15 cellular contexts compared by ENCODE assay signal in the genomic region with DNA sequence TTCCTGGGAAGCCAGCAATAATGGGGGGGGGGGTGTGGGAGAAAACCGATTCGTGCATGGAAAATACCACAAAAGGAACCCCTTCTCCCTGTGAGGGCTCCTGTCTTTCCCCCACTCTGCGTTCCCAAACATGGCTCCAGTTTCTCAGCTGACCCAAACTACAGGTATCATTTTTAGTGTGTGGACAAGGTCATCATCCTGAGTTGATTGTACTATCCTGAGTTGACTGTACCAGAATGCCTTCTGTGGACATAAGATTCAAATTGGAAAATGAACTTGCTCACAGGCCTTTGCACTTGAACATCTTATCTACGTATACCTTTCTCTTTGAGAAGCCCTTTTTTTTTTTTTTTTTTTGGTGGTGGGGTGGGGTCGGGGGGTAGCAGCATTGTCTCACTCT.
"Had no signal": no experiment of that assay in that cellular context is flagged by ENCODE, and none has a peak within 500 bp of the region (broad histone marks: within the 10 kb centered on the region; RNA-seq: fewer than 3 reads in every experiment).

No MANE protein-coding gene starts in this region.

- H3K9me3 ChIP-seq: ascending aorta, colonic mucosa, heart right ventricle, thyroid gland, upper lobe of right lung had no signal

- H3K4me1 ChIP-seq: colonic mucosa, thyroid gland, upper lobe of right lung had no signal

- H3K4me1 Mint-ChIP-seq: activated CD8-positive, alpha-beta memory T cell treated with anti-CD3 and anti-CD28 coated beads, Interleukin-2, amount 10 ng/mL, durations not matched to agents 7 days and 5 days; endodermal cell; naive thymus-derived CD4-positive, alpha-beta T cell had no signal

- ATAC-seq: activated CD8-positive, alpha-beta memory T cell treated with anti-CD3 and anti-CD28 coated beads, Interleukin-2, amount 10 ng/mL, durations not matched to agents 7 days and 5 days had no signal

- H3K27me3 ChIP-seq: ascending aorta, colonic mucosa, heart right ventricle, thyroid gland, upper lobe of right lung had no signal

- H3K27ac ChIP-seq: colonic mucosa, thyroid gland, upper lobe of right lung had no signal

- H3K4me3 Mint-ChIP-seq: activated CD8-positive, alpha-beta memory T cell treated with anti-CD3 and anti-CD28 coated beads, Interleukin-2, amount 10 ng/mL, durations not matched to agents 7 days and 5 days; central memory CD8-positive, alpha-beta T cell; endodermal cell; naive thymus-derived CD4-positive, alpha-beta T cell had no signal

- H3K4me3 ChIP-seq: ascending aorta, colonic mucosa, heart right ventricle, lung, thyroid gland, upper lobe of right lung had no signal

- H3K27ac Mint-ChIP-seq: activated CD8-positive, alpha-beta memory T cell treated with anti-CD3 and anti-CD28 coated beads, Interleukin-2, amount 10 ng/mL, durations not matched to agents 7 days and 5 days had no signal

- H3K36me3 ChIP-seq: colonic mucosa had no signal

- H3K9me3 Mint-ChIP-seq: activated naive CD4-positive, alpha-beta T cell treated with anti-CD3 and anti-CD28 coated beads, Interleukin-2, amount 50 U/mL, for 72 hours; central memory CD8-positive, alpha-beta T cell; endodermal cell; neural crest cell had no signal

- DNase-seq: activated CD4-positive, alpha-beta T cell treated with anti-CD3 and anti-CD28 coated beads for 4 hours; activated CD4-positive, CD25-positive, alpha-beta regulatory T cell; activated T-cell treated with anti-CD3 and anti-CD28 coated beads for 4 hours had no signal
